In the genomic region with DNA sequence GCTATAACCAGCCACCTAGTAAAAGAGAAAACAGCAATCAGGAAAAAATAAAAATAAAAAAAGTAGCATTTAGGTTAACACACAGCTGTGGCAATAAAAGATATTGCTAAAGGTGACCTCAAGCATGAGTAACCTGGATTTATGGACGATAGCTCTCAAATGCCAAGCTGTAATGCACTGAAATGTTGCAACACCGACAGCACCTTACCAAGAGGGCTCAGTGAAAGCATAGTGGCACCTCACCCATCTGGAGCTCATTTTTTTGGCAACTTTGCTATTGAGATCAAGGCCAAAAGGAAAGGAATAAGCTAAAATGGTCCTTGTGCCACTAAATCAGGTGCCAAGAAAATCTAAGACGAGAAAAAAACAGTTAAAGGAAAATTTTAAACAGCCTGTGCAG, we compare ENCODE assay signal across 18 cellular contexts. TPM values are rescaled to one million over a fixed set of nuclear protein-coding genes. Genes with fewer than 3 reads are reported as not detected.
DNase-seq lines count a peak whose midpoint lies in the region; ATAC-seq, FAIRE-seq and TF ChIP-seq lines count a peak whose summit lies in the region.
"Had no signal": no experiment of that assay in that cellular context is flagged by ENCODE, and none has a peak within 500 bp of the region (broad histone marks: within the 10 kb centered on the region; RNA-seq: fewer than 3 reads in every experiment).

No MANE protein-coding gene starts in this region.

- H3K36me3 Mint-ChIP-seq in T-helper 17 cell (ENCODE audit: low read depth), result peaks cover 2% of the 10 kb centered on the region

- H3K4me3 ChIP-seq in AG10803 (ENCODE audit: low read length) (no peak overlapping the region), Karpas-422 (ENCODE audit: low read length) (peak overlapping the region; percentile 97; the same call in 1 of the 2 replicates)
- H3K4me3 ChIP-seq: GM23248 had no signal

- H3K9me3 ChIP-seq in Karpas-422 (ENCODE audit: low read length) (no peaks in the 10 kb centered on the region), T-helper 17 cell (ENCODE audit: control insufficient read depth, low read length, poor library complexity, severe bottlenecking) (no peaks in the 10 kb centered on the region)

- peak overlapping the region; percentile 21 for H3K27ac ChIP-seq in Karpas-422 (ENCODE audit: low read length)
- H3K27ac ChIP-seq: GM23248 had no signal

- no peak overlapping the region for H2AFZ ChIP-seq in Karpas-422 (ENCODE audit: low read length)
- H2AFZ ChIP-seq: GM23248 had no signal

- peak overlapping the region; percentile 92; the same call in 1 of the 2 replicates for H3K9ac ChIP-seq in Karpas-422 (ENCODE audit: low read length)
- H3K9ac ChIP-seq: GM23248 had no signal

- ATAC-seq in T-helper 17 cell (no peak), left colon (peak; percentile 19), GM18867 (IDR thresholded peaks at IDR 0.05; ENCODE audit: unreplicated experiment) (no peak)
- ATAC-seq: left ventricle myocardium superior; stimulated activated naive B cell treated with anti-CD40 and anti-IgM and Interleukin-4, amounts not matched to agents 10 μg/mL and 1 μg/mL and 100 μg/mL, for 72 hours; T-cell; WTC11 had no signal

- no peak for TF ChIP-seq CTCF in AG10803 (conservative IDR thresholded peaks at IDR 0.05; ENCODE audit: low read length)

- H3K36me3 ChIP-seq in Karpas-422 (ENCODE audit: insufficient read depth, low read length), result peaks cover 43% of the 10 kb centered on the region; the same call in 1 of the 2 replicates

- H3K27ac Mint-ChIP-seq in T-helper 17 cell, result no peak overlapping the region
- H3K27ac Mint-ChIP-seq: activated T-helper 2 cell treated with anti-CD3 and anti-CD28 coated beads, Interferon-gamma antibody, Interleukin-2, Interleukin-4, amounts not matched to agents 10 μg/mL and 5 μg/mL and 100 μg/mL, durations not matched to agents 14 hours and 24 hours and 36 hours; stimulated activated naive B cell treated with anti-CD40 and anti-IgM and Interleukin-4, amounts not matched to agents 10 μg/mL and 1 μg/mL and 100 μg/mL, for 72 hours; T-cell had no signal

- peak; percentile 27 for DNase-seq in AG10803 (ENCODE audit: low read depth)
- no peak for DNase-seq in Karpas-422
- no peak for DNase-seq in T-helper 17 cell
- no peak for DNase-seq in left colon
- DNase-seq in NCI-H2107 (lab: John Stamatoyannopoulos, UW), result no peak
- DNase-seq in 8988T, result no peak
- no peak for DNase-seq in HTR-8/SVneo (ENCODE audit: insufficient read length, low spot score)
- DNase-seq: GF-D8; GM23248; KBM-7; left ventricle myocardium superior; NCI-H1436; NCI-H526; stimulated activated naive B cell treated with anti-CD40 and anti-IgM and Interleukin-4, amounts not matched to agents 10 μg/mL and 1 μg/mL and 100 μg/mL, for 72 hours; T-cell had no signal

- H3K4me2 ChIP-seq in Karpas-422 (ENCODE audit: low read depth, low read length, poor library complexity, severe bottlenecking), result peak overlapping the region; percentile 73

- peaks cover 74% of the 10 kb centered on the region for H3K79me2 ChIP-seq in Karpas-422 (ENCODE audit: low read length)

- no peak for FAIRE-seq in HTR-8/SVneo (lab: Jason Lieb, UNC)

- H3K4me1 Mint-ChIP-seq in T-helper 17 cell, result peaks cover 12% of the 10 kb centered on the region

- H3K4me3 Mint-ChIP-seq in T-helper 17 cell, result peak overlapping the region; percentile 47
- H3K4me3 Mint-ChIP-seq: WTC11 had no signal

- H3K9me2 ChIP-seq in Karpas-422 (replicated peaks; ENCODE audit: insufficient read depth, low read length), result no peaks in the 10 kb centered on the region

- peaks cover 41% of the 10 kb centered on the region for H3K4me1 ChIP-seq in Karpas-422 (ENCODE audit: low read length)

- no peaks in the 10 kb centered on the region for H3K27me3 Mint-ChIP-seq in T-helper 17 cell
- H3K27me3 Mint-ChIP-seq: stimulated activated naive B cell treated with anti-CD40 and anti-IgM and Interleukin-4, amounts not matched to agents 10 μg/mL and 1 μg/mL and 100 μg/mL, for 72 hours; T-cell had no signal

- H4K20me1 ChIP-seq in Karpas-422 (ENCODE audit: insufficient read depth, low read depth, low read length), result no peaks in the 10 kb centered on the region

- H3K27me3 ChIP-seq in Karpas-422 (ENCODE audit: low read length), result no peaks in the 10 kb centered on the region

- intact Hi-C loops in left colon (cut with DNase I, micrococcal nuclease), result no loop called here

RNA-seq across cellular contexts. Expression of a gene that starts 2.5 kb away (rescaled TPM):
- total RNA-seq in Karpas-422 (2014; rRNA removed; shearing (Covaris generic); ENCODE audit: low replicate concordance), result 35.2 and 75.7 TPM in 2 replicates
- total RNA-seq in T-helper 17 cell (10 to 100 TPM; 16.2 to 18.9 TPM), left colon (10 to 100 TPM; 60.8 to 63.5 TPM)
